Comparison of ENCODE assay signal across 14 cellular contexts in genomic region chr15:62453979-62454378, GRCh38.
DNase-seq lines count a peak whose midpoint lies in the region; ATAC-seq, FAIRE-seq and TF ChIP-seq lines count a peak whose summit lies in the region.
"Had no signal": no experiment of that assay in that cellular context is flagged by ENCODE, and none has a peak within 500 bp of the region (broad histone marks: within the 10 kb centered on the region; RNA-seq: fewer than 3 reads in every experiment).

No MANE protein-coding gene starts in this region.

- intact Hi-C loops in heart left ventricle (cut with DNase I) = loop anchor here in 7 of 10 donors (5.0 to 10.0 kb wide), 6 partner anchors 47 to 661 kb away; partner anchors contain the start of gene TLN2 (in 3 of the 7)
- intact Hi-C loops in left ventricle myocardium superior (cut with micrococcal nuclease) = no loop called here

- H4K20me1 ChIP-seq in keratinocyte (ENCODE audit: control insufficient read depth, extremely low read depth, insufficient read depth, low read length) = no peaks in the 10 kb centered on the region

- no peak for DNase-seq in heart left ventricle
- no peak for DNase-seq in left ventricle myocardium superior
- DNase-seq in astrocyte of the spinal cord (ENCODE audit: low read depth, low spot score) = peak; percentile 57
- DNase-seq in keratinocyte (ENCODE audit: low read depth, low spot score) = no peak
- DNase-seq in urothelium cell line (ENCODE audit: low spot score) = peak; percentile 32
- DNase-seq in activated gamma-delta T cell (lab: John Stamatoyannopoulos, UW) = no peak
- no peak for DNase-seq in GM20000 (ENCODE audit: low spot score)
- DNase-seq: KG1, PC-9, upper lobe of right lung had no signal

- TF ChIP-seq POLR2A in heart left ventricle (IDR thresholded peaks at IDR 0.05) = no peak

- TF ChIP-seq CTCF in heart left ventricle (IDR thresholded peaks at IDR 0.05) = no peak
- no peak for TF ChIP-seq CTCF in astrocyte of the spinal cord (IDR thresholded peaks at IDR 0.05; ENCODE audit: low read depth, low read length)
- no peak for TF ChIP-seq CTCF in keratinocyte (optimal IDR thresholded peaks at IDR 0.05 in 1 of 3, IDR thresholded peaks at IDR 0.05 in 1 of 3, conservative IDR thresholded peaks at IDR 0.05 in 1 of 3; ENCODE audit: extremely low read depth in 1 of 3, insufficient read depth in 2 of 3, low read length in 3 of 3)
- no peak for TF ChIP-seq CTCF in GM20000 (IDR thresholded peaks at IDR 0.05; ENCODE audit: extremely low read depth, missing control alignments)

- H3K4me1 ChIP-seq in heart left ventricle = peaks cover 3 to 66% (median 40%) of the 10 kb centered on the region in 12 donors
- peaks cover 35% of the 10 kb centered on the region for H3K4me1 ChIP-seq in keratinocyte (ENCODE audit: control insufficient read depth, extremely low read depth, insufficient read depth, low read length)

- dilution Hi-C loops in keratinocyte (cut with MboI; ENCODE audit: extremely low pct_ligation_motif_present, low sequenced_read_pairs) = no loop called here

- no peaks in the 10 kb centered on the region for H3K79me2 ChIP-seq in keratinocyte (ENCODE audit: control insufficient read depth, insufficient read depth, low read length)

- 58 to 74% (median 67%) methylated on average over 5 of the region's 5 CpGs for WGBS in heart left ventricle, 4 donors

- H3K4me3 ChIP-seq in heart left ventricle (no peak overlapping the region), astrocyte of the spinal cord (ENCODE audit: low read depth, low read length) (no peak overlapping the region), keratinocyte (ENCODE audit: control insufficient read depth in 2 of 3, extremely low read depth in 1 of 3, insufficient read depth in 2 of 3, low read depth in 1 of 3, low read length in 3 of 3) (no peak overlapping the region)
- H3K4me3 ChIP-seq: PC-9, upper lobe of right lung had no signal

- no peaks in the 10 kb centered on the region for H3K9me1 ChIP-seq in keratinocyte (ENCODE audit: control insufficient read depth, extremely low read depth, insufficient read depth, low read length)

- H3K27ac ChIP-seq in heart left ventricle = peak overlapping the region in 10 of 12 donors; percentile 25 to 84 (median 50)
- H3K27ac ChIP-seq in keratinocyte (ENCODE audit: control insufficient read depth, insufficient read depth, low read length) = peak overlapping the region; percentile 42
- H3K27ac ChIP-seq: PC-9, upper lobe of right lung had no signal

- no peak overlapping the region for H2AFZ ChIP-seq in keratinocyte (ENCODE audit: control insufficient read depth, low read length)
- H2AFZ ChIP-seq: PC-9 had no signal

- H3K9ac ChIP-seq in keratinocyte (ENCODE audit: control insufficient read depth, extremely low read depth, insufficient read depth, low read length) = peak overlapping the region; percentile 34

- H3K36me3 ChIP-seq in heart left ventricle (no peaks in the 10 kb centered on the region), keratinocyte (ENCODE audit: control insufficient read depth in 2 of 2, extremely low read depth in 1 of 2, insufficient read depth in 2 of 2, low read length in 2 of 2) (no peaks in the 10 kb centered on the region)
- H3K36me3 ChIP-seq: upper lobe of right lung had no signal

- in situ Hi-C loops in astrocyte of the spinal cord (cut with HindIII; ENCODE audit: low sequenced_read_pairs) = no loop called here

- peak overlapping the region; percentile 49 for H3K4me2 ChIP-seq in keratinocyte (ENCODE audit: control insufficient read depth, extremely low read depth, insufficient read depth, low read depth, low read length)
- H3K4me2 ChIP-seq: PC-9 had no signal

- ATAC-seq in heart left ventricle (peak in 2 of 4 donors; percentile 4 to 15), left ventricle myocardium superior (no peak), GM21737 (IDR thresholded peaks at IDR 0.05; ENCODE audit: unreplicated experiment) (no peak)
- ATAC-seq: upper lobe of right lung had no signal

- H3K27me3 ChIP-seq in heart left ventricle (no peaks in the 10 kb centered on the region), keratinocyte (ENCODE audit: control insufficient read depth, extremely low read depth, insufficient read depth, low read length) (no peaks in the 10 kb centered on the region)
- H3K27me3 ChIP-seq: upper lobe of right lung had no signal

- FAIRE-seq in keratinocyte (lab: Jason Lieb, UNC) (peak; percentile 71), urothelium cell line (lab: Jason Lieb, UNC) (no peak)
- FAIRE-seq: A204.1, endothelial cell of umbilical vein, small intestine had no signal

- H3K9me3 ChIP-seq in heart left ventricle = no peaks in the 10 kb centered on the region
- H3K9me3 ChIP-seq in keratinocyte (ENCODE audit: control insufficient read depth, low read depth, low read length) = no peaks in the 10 kb centered on the region
- H3K9me3 ChIP-seq: upper lobe of right lung had no signal

Comparison
In these comparisons a context has a peak if more than half of its experiments do, and no peak if none do; other contexts are left out.
1. DNase-seq: peak in astrocyte of the spinal cord (single experiment) and urothelium cell line (single experiment); none in heart left ventricle (0 of 5), left ventricle myocardium superior (single experiment), keratinocyte (single experiment), activated gamma-delta T cell (single experiment) and GM20000 (single experiment).